ENCODE assay signal across 1 cellular context in the genomic region with DNA sequence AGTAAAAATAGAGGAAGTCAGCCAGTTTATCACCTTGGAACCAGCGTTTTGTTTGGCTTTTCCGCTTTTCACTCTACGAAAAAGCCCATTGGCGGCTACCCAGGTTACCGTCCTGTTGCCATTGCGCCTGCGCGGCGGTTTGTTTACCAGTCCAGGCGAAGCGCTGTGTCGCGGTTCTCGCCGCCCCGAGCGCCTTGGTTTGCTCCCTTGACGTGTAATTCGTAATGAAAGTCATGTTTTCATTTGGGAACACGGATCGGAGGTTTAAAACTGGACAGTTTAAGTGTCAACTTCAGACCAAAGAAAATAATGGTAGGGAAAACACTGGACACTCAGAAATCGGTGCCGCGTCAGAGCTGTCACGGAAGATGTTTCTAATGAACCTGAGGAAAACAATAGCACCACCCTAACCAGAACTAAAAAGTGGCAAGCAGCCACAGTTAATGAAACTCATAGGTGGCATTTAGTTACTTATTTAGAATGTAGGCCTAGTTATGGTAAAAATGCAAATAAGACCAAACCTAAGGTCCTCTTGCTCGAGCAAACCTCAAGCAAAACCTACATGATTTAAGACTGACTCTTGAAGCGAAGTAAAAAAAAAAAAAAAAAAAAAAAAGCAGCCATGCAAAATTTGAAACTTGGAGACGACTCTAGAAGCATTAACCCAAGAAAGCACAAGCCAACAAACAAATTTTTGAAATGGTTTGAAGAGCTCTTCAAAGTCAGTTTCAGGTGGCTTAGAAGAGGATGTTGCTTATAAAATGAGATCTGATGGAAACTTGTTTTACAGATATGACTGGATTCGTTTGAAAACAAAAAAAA.
TF ChIP-seq lines count a peak whose summit lies in the region.

No MANE protein-coding gene starts in this region.

TF ChIP-seq in K562, 482 proteins besides CTCF, POLR2A, EP300 and RAD21 (continued from another document):
- TF ChIP-seq, protein P1, sequence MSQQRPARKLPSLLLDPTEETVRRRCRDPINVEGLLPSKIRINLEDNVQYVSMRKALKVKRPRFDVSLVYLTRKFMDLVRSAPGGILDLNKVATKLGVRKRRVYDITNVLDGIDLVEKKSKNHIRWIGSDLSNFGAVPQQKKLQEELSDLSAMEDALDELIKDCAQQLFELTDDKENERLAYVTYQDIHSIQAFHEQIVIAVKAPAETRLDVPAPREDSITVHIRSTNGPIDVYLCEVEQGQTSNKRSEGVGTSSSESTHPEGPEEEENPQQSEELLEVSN (IDR thresholded peaks at IDR 0.05; ENCODE audit: borderline replicate concordance in 1 of 2, extremely low read depth in 1 of 2, insufficient read depth in 1 of 2, insufficient read length in 1 of 2, low read depth in 1 of 2, low read length in 1 of 2, poor library complexity in 1 of 2, severe bottlenecking in 1 of 2) = peak in 1 of 2 experiments; percentile 28
- TF ChIP-seq TBL1XR1 (IDR thresholded peaks at IDR 0.05; ENCODE audit: low read length in 2 of 2) = no peak
- TF ChIP-seq, protein P2, sequence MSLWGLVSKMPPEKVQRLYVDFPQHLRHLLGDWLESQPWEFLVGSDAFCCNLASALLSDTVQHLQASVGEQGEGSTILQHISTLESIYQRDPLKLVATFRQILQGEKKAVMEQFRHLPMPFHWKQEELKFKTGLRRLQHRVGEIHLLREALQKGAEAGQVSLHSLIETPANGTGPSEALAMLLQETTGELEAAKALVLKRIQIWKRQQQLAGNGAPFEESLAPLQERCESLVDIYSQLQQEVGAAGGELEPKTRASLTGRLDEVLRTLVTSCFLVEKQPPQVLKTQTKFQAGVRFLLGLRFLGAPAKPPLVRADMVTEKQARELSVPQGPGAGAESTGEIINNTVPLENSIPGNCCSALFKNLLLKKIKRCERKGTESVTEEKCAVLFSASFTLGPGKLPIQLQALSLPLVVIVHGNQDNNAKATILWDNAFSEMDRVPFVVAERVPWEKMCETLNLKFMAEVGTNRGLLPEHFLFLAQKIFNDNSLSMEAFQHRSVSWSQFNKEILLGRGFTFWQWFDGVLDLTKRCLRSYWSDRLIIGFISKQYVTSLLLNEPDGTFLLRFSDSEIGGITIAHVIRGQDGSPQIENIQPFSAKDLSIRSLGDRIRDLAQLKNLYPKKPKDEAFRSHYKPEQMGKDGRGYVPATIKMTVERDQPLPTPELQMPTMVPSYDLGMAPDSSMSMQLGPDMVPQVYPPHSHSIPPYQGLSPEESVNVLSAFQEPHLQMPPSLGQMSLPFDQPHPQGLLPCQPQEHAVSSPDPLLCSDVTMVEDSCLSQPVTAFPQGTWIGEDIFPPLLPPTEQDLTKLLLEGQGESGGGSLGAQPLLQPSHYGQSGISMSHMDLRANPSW (CRISPR knock-in tag; IDR thresholded peaks at IDR 0.05) = no peak
- TF ChIP-seq RBM39 (optimal IDR thresholded peaks at IDR 0.05; ENCODE audit: low read depth, low read length) = no peak
- no peak for TF ChIP-seq HCFC1 (IDR thresholded peaks at IDR 0.05; ENCODE audit: low read depth, low read length)
- TF ChIP-seq ZNF324 (CRISPR knock-in tag; IDR thresholded peaks at IDR 0.05) = no peak
- TF ChIP-seq, protein P3, sequence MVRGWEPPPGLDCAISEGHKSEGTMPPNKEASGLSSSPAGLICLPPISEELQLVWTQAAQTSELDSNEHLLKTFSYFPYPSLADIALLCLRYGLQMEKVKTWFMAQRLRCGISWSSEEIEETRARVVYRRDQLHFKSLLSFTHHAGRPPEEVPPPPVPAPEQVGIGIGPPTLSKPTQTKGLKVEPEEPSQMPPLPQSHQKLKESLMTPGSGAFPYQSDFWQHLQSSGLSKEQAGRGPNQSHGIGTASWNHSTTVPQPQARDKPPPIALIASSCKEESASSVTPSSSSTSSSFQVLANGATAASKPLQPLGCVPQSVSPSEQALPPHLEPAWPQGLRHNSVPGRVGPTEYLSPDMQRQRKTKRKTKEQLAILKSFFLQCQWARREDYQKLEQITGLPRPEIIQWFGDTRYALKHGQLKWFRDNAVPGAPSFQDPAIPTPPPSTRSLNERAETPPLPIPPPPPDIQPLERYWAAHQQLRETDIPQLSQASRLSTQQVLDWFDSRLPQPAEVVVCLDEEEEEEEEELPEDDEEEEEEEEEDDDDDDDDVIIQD (CRISPR knock-in tag; IDR thresholded peaks at IDR 0.05) = no peak
- TF ChIP-seq, protein P4, sequence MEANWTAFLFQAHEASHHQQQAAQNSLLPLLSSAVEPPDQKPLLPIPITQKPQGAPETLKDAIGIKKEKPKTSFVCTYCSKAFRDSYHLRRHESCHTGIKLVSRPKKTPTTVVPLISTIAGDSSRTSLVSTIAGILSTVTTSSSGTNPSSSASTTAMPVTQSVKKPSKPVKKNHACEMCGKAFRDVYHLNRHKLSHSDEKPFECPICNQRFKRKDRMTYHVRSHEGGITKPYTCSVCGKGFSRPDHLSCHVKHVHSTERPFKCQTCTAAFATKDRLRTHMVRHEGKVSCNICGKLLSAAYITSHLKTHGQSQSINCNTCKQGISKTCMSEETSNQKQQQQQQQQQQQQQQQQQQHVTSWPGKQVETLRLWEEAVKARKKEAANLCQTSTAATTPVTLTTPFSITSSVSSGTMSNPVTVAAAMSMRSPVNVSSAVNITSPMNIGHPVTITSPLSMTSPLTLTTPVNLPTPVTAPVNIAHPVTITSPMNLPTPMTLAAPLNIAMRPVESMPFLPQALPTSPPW (CRISPR knock-in tag; IDR thresholded peaks at IDR 0.05) = no peak
- no peak for TF ChIP-seq ZNF583 (CRISPR knock-in tag; IDR thresholded peaks at IDR 0.05)
- TF ChIP-seq YBX1 (IDR thresholded peaks at IDR 0.05) = no peak
- TF ChIP-seq KAT2B (IDR thresholded peaks at IDR 0.05; ENCODE audit: low read depth, low read length) = no peak
- TF ChIP-seq, protein P5, sequence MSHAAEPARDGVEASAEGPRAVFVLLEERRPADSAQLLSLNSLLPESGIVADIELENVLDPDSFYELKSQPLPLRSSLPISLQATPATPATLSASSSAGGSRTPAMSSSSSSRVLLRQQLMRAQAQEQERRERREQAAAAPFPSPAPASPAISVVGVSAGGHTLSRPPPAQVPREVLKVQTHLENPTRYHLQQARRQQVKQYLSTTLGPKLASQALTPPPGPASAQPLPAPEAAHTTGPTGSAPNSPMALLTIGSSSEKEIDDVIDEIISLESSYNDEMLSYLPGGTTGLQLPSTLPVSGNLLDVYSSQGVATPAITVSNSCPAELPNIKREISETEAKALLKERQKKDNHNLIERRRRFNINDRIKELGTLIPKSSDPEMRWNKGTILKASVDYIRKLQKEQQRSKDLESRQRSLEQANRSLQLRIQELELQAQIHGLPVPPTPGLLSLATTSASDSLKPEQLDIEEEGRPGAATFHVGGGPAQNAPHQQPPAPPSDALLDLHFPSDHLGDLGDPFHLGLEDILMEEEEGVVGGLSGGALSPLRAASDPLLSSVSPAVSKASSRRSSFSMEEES (CRISPR knock-in tag; IDR thresholded peaks at IDR 0.05) = no peak
- peak; percentile 20; the same call in 1 of the 2 replicates for TF ChIP-seq L3MBTL2 (IDR thresholded peaks at IDR 0.05)
- TF ChIP-seq PRMT5 (CRISPR knock-in tag; IDR thresholded peaks at IDR 0.05) = no peak
- no peak for TF ChIP-seq FOXK1 (CRISPR knock-in tag; IDR thresholded peaks at IDR 0.05; ENCODE audit: borderline replicate concordance)
- TF ChIP-seq RNF2 (IDR thresholded peaks at IDR 0.05) = no peak
- no peak for TF ChIP-seq U2AF2 (optimal IDR thresholded peaks at IDR 0.05; ENCODE audit: low read depth, low read length)
- no peak for TF ChIP-seq HMG20A (CRISPR knock-in tag; conservative IDR thresholded peaks at IDR 0.05)
- TF ChIP-seq SLC30A9 (CRISPR knock-in tag; IDR thresholded peaks at IDR 0.05) = no peak
- no peak for TF ChIP-seq FOSL1 (tag; conservative IDR thresholded peaks at IDR 0.05)
- no peak for TF ChIP-seq TEAD4 (IDR thresholded peaks at IDR 0.05; ENCODE audit: low read length)
- no peak for TF ChIP-seq TEAD4 (CRISPR knock-in tag; IDR thresholded peaks at IDR 0.05; ENCODE audit: borderline replicate concordance)
- no peak for TF ChIP-seq GTF2A2 (tag; IDR thresholded peaks at IDR 0.05)
- no peak for TF ChIP-seq PYGO2 (tag; IDR thresholded peaks at IDR 0.05)
- no peak for TF ChIP-seq KDM4B (IDR thresholded peaks at IDR 0.05; ENCODE audit: borderline replicate concordance in 2 of 2, low read depth in 1 of 2)
- TF ChIP-seq BRCA1 (IDR thresholded peaks at IDR 0.05) = no peak
- no peak for TF ChIP-seq BRCA1 (CRISPR knock-in tag; IDR thresholded peaks at IDR 0.05)
- TF ChIP-seq RB1 (IDR thresholded peaks at IDR 0.05; ENCODE audit: low read depth) = no peak
- TF ChIP-seq POLR2AphosphoS2 (IDR thresholded peaks at IDR 0.05; ENCODE audit: low read length) = no peak
- TF ChIP-seq MYC (IDR thresholded peaks at IDR 0.05; ENCODE audit: low read depth, low read length) = no peak
- no peak for TF ChIP-seq MYC (CRISPR knock-in tag; IDR thresholded peaks at IDR 0.05; ENCODE audit: borderline replicate concordance, low read depth)
- no peak for TF ChIP-seq MBD2 (IDR thresholded peaks at IDR 0.05; ENCODE audit: borderline replicate concordance, low read depth)
- TF ChIP-seq STAT5B (CRISPR knock-in tag; IDR thresholded peaks at IDR 0.05) = no peak
- 0 out of 2 replicates have a peak, but pooled peaks have one; percentile 56 for TF ChIP-seq KAT7 (CRISPR knock-in tag; IDR thresholded peaks at IDR 0.05; ENCODE audit: borderline replicate concordance)
- peak; percentile 46 for TF ChIP-seq TAF1 (IDR thresholded peaks at IDR 0.05; ENCODE audit: control insufficient read depth, extremely low read depth, insufficient read depth, low read length, severe bottlenecking)
- TF ChIP-seq SRSF1 (IDR thresholded peaks at IDR 0.05; ENCODE audit: low read depth, low read length) = no peak
- no peak for TF ChIP-seq ZNF444 (CRISPR knock-in tag; IDR thresholded peaks at IDR 0.05)
- TF ChIP-seq, protein P6, sequence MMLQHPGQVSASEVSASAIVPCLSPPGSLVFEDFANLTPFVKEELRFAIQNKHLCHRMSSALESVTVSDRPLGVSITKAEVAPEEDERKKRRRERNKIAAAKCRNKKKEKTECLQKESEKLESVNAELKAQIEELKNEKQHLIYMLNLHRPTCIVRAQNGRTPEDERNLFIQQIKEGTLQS (IDR thresholded peaks at IDR 0.05) = no peak
- TF ChIP-seq, protein P6 (CRISPR knock-in tag; conservative IDR thresholded peaks at IDR 0.05) = no peak
- TF ChIP-seq DDX20 (tag; IDR thresholded peaks at IDR 0.05; ENCODE audit: low read depth) = no peak
- TF ChIP-seq NRF1 (conservative IDR thresholded peaks at IDR 0.05 in 1 of 2, IDR thresholded peaks at IDR 0.05 in 1 of 2) = peak; percentile 95
